15 cellular contexts compared by ENCODE assay signal in genomic region chr7:148930335-148930734, GRCh38. TPM values are rescaled to one million over a fixed set of nuclear protein-coding genes. Genes with fewer than 3 reads are reported as not detected.
DNase-seq lines count a peak whose midpoint lies in the region; ATAC-seq and TF ChIP-seq lines count a peak whose summit lies in the region.
"Had no signal": no experiment of that assay in that cellular context is flagged by ENCODE, and none has a peak within 500 bp of the region (broad histone marks: within the 10 kb centered on the region; RNA-seq: fewer than 3 reads in every experiment).

No MANE protein-coding gene starts in this region.

- no peaks in the 10 kb centered on the region for H3K27me3 ChIP-seq in CD4-positive, alpha-beta T cell (ENCODE audit: control insufficient read depth, insufficient read depth, low read length)
- H3K27me3 ChIP-seq: BLaER1 had no signal

- peaks cover 8% of the 10 kb centered on the region for H3K36me3 Mint-ChIP-seq in activated T-cell treated with anti-CD3 and anti-CD28 coated beads, Interleukin-2, amount 50 U/mL, for 24 hours (ENCODE audit: low read depth)
- peaks cover 10% of the 10 kb centered on the region for H3K36me3 Mint-ChIP-seq in activated naive CD8-positive, alpha-beta T cell treated with anti-CD3 and anti-CD28 coated beads, Interleukin-2, amount 10 ng/mL, durations not matched to agents 7 days and 5 days
- peaks cover 23% of the 10 kb centered on the region for H3K36me3 Mint-ChIP-seq in activated naive CD8-positive, alpha-beta T cell treated with anti-CD3 and anti-CD28 coated beads for 36 hours
- H3K36me3 Mint-ChIP-seq in CD4-positive, alpha-beta T cell (ENCODE audit: low read depth) = no peaks in the 10 kb centered on the region
- H3K36me3 Mint-ChIP-seq in neural crest cell (ENCODE audit: low read depth) = no peaks in the 10 kb centered on the region

- H3K9me3 ChIP-seq in CD4-positive, alpha-beta T cell (ENCODE audit: control insufficient read depth, low read length) = no peaks in the 10 kb centered on the region
- H3K9me3 ChIP-seq: BLaER1 had no signal

- no peak overlapping the region for H3K4me3 Mint-ChIP-seq in activated T-cell treated with anti-CD3 and anti-CD28 coated beads, Interleukin-2, amount 50 U/mL, for 24 hours
- H3K4me3 Mint-ChIP-seq in activated naive CD8-positive, alpha-beta T cell treated with anti-CD3 and anti-CD28 coated beads, Interleukin-2, amount 10 ng/mL, durations not matched to agents 7 days and 5 days = no peak overlapping the region
- H3K4me3 Mint-ChIP-seq in activated naive CD8-positive, alpha-beta T cell treated with anti-CD3 and anti-CD28 coated beads for 36 hours = no peak overlapping the region
- no peak overlapping the region for H3K4me3 Mint-ChIP-seq in CD4-positive, alpha-beta T cell
- H3K4me3 Mint-ChIP-seq in neural crest cell = no peak overlapping the region
- H3K4me3 Mint-ChIP-seq: H9 had no signal

- TF ChIP-seq CTCF in CD4-positive, alpha-beta T cell (IDR thresholded peaks at IDR 0.05) = no peak
- no peak for TF ChIP-seq CTCF in neural crest cell (conservative IDR thresholded peaks at IDR 0.05)

- no peak for ATAC-seq in activated naive CD8-positive, alpha-beta T cell treated with anti-CD3 and anti-CD28 coated beads, Interleukin-2, amount 10 ng/mL, durations not matched to agents 7 days and 5 days (ENCODE audit: low read depth)
- no peak for ATAC-seq in CD4-positive, alpha-beta T cell (ENCODE audit: poor library complexity)
- ATAC-seq in GM18511 (IDR thresholded peaks at IDR 0.05; ENCODE audit: unreplicated experiment) (no peak), HG03439 (IDR thresholded peaks at IDR 0.05; ENCODE audit: unreplicated experiment) (no peak)

- DNase-seq in activated T-cell treated with anti-CD3 and anti-CD28 coated beads, Interleukin-2, amount 50 U/mL, for 24 hours = peak; percentile 7
- no peak for DNase-seq in activated T-cell treated with anti-CD3 and anti-CD28 coated beads, Interleukin-2, amount 50 U/mL, for 48 hours
- DNase-seq in activated naive CD8-positive, alpha-beta T cell treated with anti-CD3 and anti-CD28 coated beads, Interleukin-2, amount 10 ng/mL, durations not matched to agents 7 days and 5 days = no peak
- no peak for DNase-seq in activated naive CD8-positive, alpha-beta T cell treated with anti-CD3 and anti-CD28 coated beads for 36 hours
- no peak for DNase-seq in CD4-positive, alpha-beta T cell
- no peak for DNase-seq in neural crest cell (ENCODE audit: low read depth, low spot score)
- DNase-seq: 8988T, AML-193, Calu3, DMS 273 treated with DMSO at 0.1 percent for 48 hours, GOT3, H9 had no signal

- POLR2A ChIA-PET in activated naive CD8-positive, alpha-beta T cell treated with anti-CD3 and anti-CD28 coated beads, Interleukin-2, amount 10 ng/mL, durations not matched to agents 7 days and 5 days (lab: Charles Lee) = interaction anchor here (0.6 to 1.7 kb wide), 2 partner anchors 11 to 45 kb away, joined by 4 to 6 read pairs; no protein-coding TSS in a partner anchor
- POLR2A ChIA-PET in CD4-positive, alpha-beta T cell (lab: Charles Lee) = interaction anchor here (0.6 to 2.2 kb wide), 2 partner anchors 11 to 19 kb away, joined by 3 to 7 read pairs; no protein-coding TSS in a partner anchor

- H3K27me3 Mint-ChIP-seq in activated T-cell treated with anti-CD3 and anti-CD28 coated beads, Interleukin-2, amount 50 U/mL, for 24 hours = no peaks in the 10 kb centered on the region
- H3K27me3 Mint-ChIP-seq in activated naive CD8-positive, alpha-beta T cell treated with anti-CD3 and anti-CD28 coated beads, Interleukin-2, amount 10 ng/mL, durations not matched to agents 7 days and 5 days = no peaks in the 10 kb centered on the region
- H3K27me3 Mint-ChIP-seq in activated naive CD8-positive, alpha-beta T cell treated with anti-CD3 and anti-CD28 coated beads for 36 hours = no peaks in the 10 kb centered on the region
- no peaks in the 10 kb centered on the region for H3K27me3 Mint-ChIP-seq in CD4-positive, alpha-beta T cell
- no peaks in the 10 kb centered on the region for H3K27me3 Mint-ChIP-seq in neural crest cell (ENCODE audit: low read depth)

- H3K27ac Mint-ChIP-seq in activated T-cell treated with anti-CD3 and anti-CD28 coated beads, Interleukin-2, amount 50 U/mL, for 24 hours = peak overlapping the region; percentile 15
- H3K27ac Mint-ChIP-seq in activated naive CD8-positive, alpha-beta T cell treated with anti-CD3 and anti-CD28 coated beads, Interleukin-2, amount 10 ng/mL, durations not matched to agents 7 days and 5 days = peak overlapping the region; percentile 2
- H3K27ac Mint-ChIP-seq in activated naive CD8-positive, alpha-beta T cell treated with anti-CD3 and anti-CD28 coated beads for 36 hours = no peak overlapping the region
- H3K27ac Mint-ChIP-seq in CD4-positive, alpha-beta T cell = peak overlapping the region; percentile 31
- peak overlapping the region; percentile 53 for H3K27ac Mint-ChIP-seq in neural crest cell (ENCODE audit: unreplicated experiment)

- CTCF ChIA-PET in CD4-positive, alpha-beta T cell (lab: Charles Lee) = no interaction called here

- no peaks in the 10 kb centered on the region for H3K9me3 Mint-ChIP-seq in activated T-cell treated with anti-CD3 and anti-CD28 coated beads, Interleukin-2, amount 50 U/mL, for 24 hours
- H3K9me3 Mint-ChIP-seq in activated naive CD8-positive, alpha-beta T cell treated with anti-CD3 and anti-CD28 coated beads, Interleukin-2, amount 10 ng/mL, durations not matched to agents 7 days and 5 days = no peaks in the 10 kb centered on the region
- no peaks in the 10 kb centered on the region for H3K9me3 Mint-ChIP-seq in activated naive CD8-positive, alpha-beta T cell treated with anti-CD3 and anti-CD28 coated beads for 36 hours
- no peaks in the 10 kb centered on the region for H3K9me3 Mint-ChIP-seq in CD4-positive, alpha-beta T cell
- peaks cover 5% of the 10 kb centered on the region for H3K9me3 Mint-ChIP-seq in neural crest cell
- H3K9me3 Mint-ChIP-seq: H9 had no signal

- H3K4me1 Mint-ChIP-seq in activated T-cell treated with anti-CD3 and anti-CD28 coated beads, Interleukin-2, amount 50 U/mL, for 24 hours (ENCODE audit: low read depth) = peaks cover 38% of the 10 kb centered on the region
- peaks cover 11% of the 10 kb centered on the region for H3K4me1 Mint-ChIP-seq in activated naive CD8-positive, alpha-beta T cell treated with anti-CD3 and anti-CD28 coated beads, Interleukin-2, amount 10 ng/mL, durations not matched to agents 7 days and 5 days
- peaks cover 31% of the 10 kb centered on the region for H3K4me1 Mint-ChIP-seq in activated naive CD8-positive, alpha-beta T cell treated with anti-CD3 and anti-CD28 coated beads for 36 hours
- peaks cover 12% of the 10 kb centered on the region for H3K4me1 Mint-ChIP-seq in CD4-positive, alpha-beta T cell (ENCODE audit: low read depth)
- peaks cover 7% of the 10 kb centered on the region for H3K4me1 Mint-ChIP-seq in neural crest cell

- H3K27ac ChIP-seq in CD4-positive, alpha-beta T cell (ENCODE audit: low read depth, low read length) = no peak overlapping the region
- H3K27ac ChIP-seq: BLaER1 had no signal

- intact Hi-C loops in CD4-positive, alpha-beta T cell (cut with DNase I, micrococcal nuclease) = no loop called here

RNA-seq across cellular contexts. Expression of gene EZH2, which starts 46.2 kb away (rescaled TPM):
- 10 to 100 TPM; 73.8 to 76.6 TPM for total RNA-seq in activated naive CD8-positive, alpha-beta T cell treated with anti-CD3 and anti-CD28 coated beads, Interleukin-2, amount 10 ng/mL, durations not matched to agents 7 days and 5 days
- 100 to 1,000 TPM; 109 to 111 TPM for total RNA-seq in activated naive CD8-positive, alpha-beta T cell treated with anti-CD3 and anti-CD28 coated beads for 36 hours
- total RNA-seq in CD4-positive, alpha-beta T cell = 10 to 100 TPM; 16.0 to 17.6 TPM
- total RNA-seq in neural crest cell = 105 and 106 TPM in 2 replicates
